Comparison of ENCODE assay signal across 2 cellular contexts in the genomic region with DNA sequence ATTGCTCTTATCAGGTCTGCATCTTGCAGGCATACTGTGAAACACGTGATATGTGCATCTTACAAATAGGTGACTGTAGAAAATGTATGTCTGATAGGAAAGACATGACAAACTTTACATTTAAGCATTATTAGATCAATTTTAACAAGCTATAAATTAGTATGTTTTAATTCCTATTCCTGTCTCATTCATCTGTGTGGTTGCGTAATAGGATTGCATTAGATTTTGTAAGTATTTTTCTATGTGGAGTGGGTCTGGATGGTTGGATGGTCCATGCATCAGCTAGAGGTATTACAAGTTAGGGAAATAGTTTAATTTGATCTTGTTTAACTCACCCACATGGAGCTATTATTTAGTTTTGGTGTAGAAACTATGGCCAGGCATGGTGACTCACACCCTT.
TF ChIP-seq lines count a peak whose summit lies in the region.

No MANE protein-coding gene starts in this region.

TF ChIP-seq in IMR-90, 13 proteins besides CTCF, POLR2A, EP300 and RAD21:
- peak; percentile 95 for TF ChIP-seq CEBPB (IDR thresholded peaks at IDR 0.05; ENCODE audit: low read depth, low read length)
- TF ChIP-seq MAFK (IDR thresholded peaks at IDR 0.05; ENCODE audit: low read depth, low read length) = no peak
- no peak for TF ChIP-seq MAZ (IDR thresholded peaks at IDR 0.05; ENCODE audit: borderline replicate concordance, low read depth, low read length)
- no peak for TF ChIP-seq RFX5 (IDR thresholded peaks at IDR 0.05; ENCODE audit: low read depth, low read length)
- TF ChIP-seq CHD1 (IDR thresholded peaks at IDR 0.05; ENCODE audit: low read depth, low read length) = no peak
- no peak for TF ChIP-seq BHLHE40 (IDR thresholded peaks at IDR 0.05; ENCODE audit: low read depth, low read length)

TF ChIP-seq in K562, 482 proteins besides CTCF, POLR2A, EP300 and RAD21:
- TF ChIP-seq CEBPB (tag; IDR thresholded peaks at IDR 0.05) = peak; percentile 86
- TF ChIP-seq PYGO2 (tag; IDR thresholded peaks at IDR 0.05) = no peak
- TF ChIP-seq, protein P1, sequence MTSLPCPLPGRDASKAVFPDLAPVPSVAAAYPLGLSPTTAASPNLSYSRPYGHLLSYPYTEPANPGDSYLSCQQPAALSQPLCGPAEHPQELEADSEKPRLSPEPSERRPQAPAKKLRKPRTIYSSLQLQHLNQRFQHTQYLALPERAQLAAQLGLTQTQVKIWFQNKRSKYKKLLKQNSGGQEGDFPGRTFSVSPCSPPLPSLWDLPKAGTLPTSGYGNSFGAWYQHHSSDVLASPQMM (CRISPR knock-in tag; IDR thresholded peaks at IDR 0.05) = no peak
- TF ChIP-seq MCM3 (IDR thresholded peaks at IDR 0.05) = no peak
- TF ChIP-seq, protein P2, sequence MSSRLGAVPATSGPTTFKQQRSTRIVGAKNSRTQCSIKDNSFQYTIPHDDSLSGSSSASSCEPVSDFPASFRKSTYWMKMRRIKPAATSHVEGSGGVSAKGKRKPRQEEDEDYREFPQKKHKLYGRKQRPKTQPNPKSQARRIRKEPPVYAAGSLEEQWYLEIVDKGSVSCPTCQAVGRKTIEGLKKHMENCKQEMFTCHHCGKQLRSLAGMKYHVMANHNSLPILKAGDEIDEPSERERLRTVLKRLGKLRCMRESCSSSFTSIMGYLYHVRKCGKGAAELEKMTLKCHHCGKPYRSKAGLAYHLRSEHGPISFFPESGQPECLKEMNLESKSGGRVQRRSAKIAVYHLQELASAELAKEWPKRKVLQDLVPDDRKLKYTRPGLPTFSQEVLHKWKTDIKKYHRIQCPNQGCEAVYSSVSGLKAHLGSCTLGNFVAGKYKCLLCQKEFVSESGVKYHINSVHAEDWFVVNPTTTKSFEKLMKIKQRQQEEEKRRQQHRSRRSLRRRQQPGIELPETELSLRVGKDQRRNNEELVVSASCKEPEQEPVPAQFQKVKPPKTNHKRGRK (tag; IDR thresholded peaks at IDR 0.05) = no peak
- TF ChIP-seq BRD4 (IDR thresholded peaks at IDR 0.05) = no peak
- no peak for TF ChIP-seq CEBPG (CRISPR knock-in tag; IDR thresholded peaks at IDR 0.05)
- peak; percentile 62 to 89 for TF ChIP-seq CEBPG (tag; conservative IDR thresholded peaks at IDR 0.05 in 1 of 2, IDR thresholded peaks at IDR 0.05 in 1 of 2)
- no peak for TF ChIP-seq EGR1 (conservative IDR thresholded peaks at IDR 0.05)
- TF ChIP-seq CBX8 (IDR thresholded peaks at IDR 0.05; ENCODE audit: borderline replicate concordance, extremely low read depth, low read depth, low read length, poor library complexity, severe bottlenecking) = no peak
- TF ChIP-seq MED1 (CRISPR knock-in tag; IDR thresholded peaks at IDR 0.05; ENCODE audit: borderline replicate concordance) = no peak
- no peak for TF ChIP-seq DIDO1 (tag; IDR thresholded peaks at IDR 0.05; ENCODE audit: low read depth)
- no peak for TF ChIP-seq RBFOX2 (IDR thresholded peaks at IDR 0.05; ENCODE audit: low read depth, low read length)
